Comparison of ENCODE assay signal across 11 cellular contexts in genomic region chr1:155944396-155944728, GRCh38. TPM values are rescaled to one million over a fixed set of nuclear protein-coding genes. Genes with fewer than 3 reads are reported as not detected.
DNase-seq lines count a peak whose midpoint lies in the region; ATAC-seq and TF ChIP-seq lines count a peak whose summit lies in the region.
"Had no signal": no experiment of that assay in that cellular context is flagged by ENCODE, and none has a peak within 500 bp of the region (broad histone marks: within the 10 kb centered on the region; RNA-seq: fewer than 3 reads in every experiment).

No MANE protein-coding gene starts in this region.

- peak overlapping the region; percentile 70 for H3K9ac ChIP-seq in OCI-LY3 (ENCODE audit: low read length)

- CTCF ChIA-PET in CD4-positive, alpha-beta T cell (lab: Charles Lee), result no interaction called here

- peaks cover 29% of the 10 kb centered on the region for H3K36me3 Mint-ChIP-seq in CD4-positive, alpha-beta T cell (ENCODE audit: low read depth)

- no peak for TF ChIP-seq CTCF in CD4-positive, alpha-beta T cell (IDR thresholded peaks at IDR 0.05)
- no peak for TF ChIP-seq CTCF in OCI-LY3 (IDR thresholded peaks at IDR 0.05; ENCODE audit: low read depth, low read length)
- TF ChIP-seq CTCF in esophagus squamous epithelium (IDR thresholded peaks at IDR 0.05), result no peak

- H3K4me3 Mint-ChIP-seq in CD4-positive, alpha-beta T cell, result no peak overlapping the region

- H3K27me3 ChIP-seq in CD4-positive, alpha-beta T cell (ENCODE audit: control insufficient read depth, insufficient read depth, low read length), result no peaks in the 10 kb centered on the region
- H3K27me3 ChIP-seq in OCI-LY3 (ENCODE audit: low read depth, low read length), result no peaks in the 10 kb centered on the region
- H3K27me3 ChIP-seq in esophagus squamous epithelium, result no peaks in the 10 kb centered on the region
- H3K27me3 ChIP-seq: suprapubic skin had no signal

- no peaks in the 10 kb centered on the region for H3K27me3 Mint-ChIP-seq in CD4-positive, alpha-beta T cell

- H3K4me1 ChIP-seq in OCI-LY3 (ENCODE audit: low read length), result peaks cover 85% of the 10 kb centered on the region
- H3K4me1 ChIP-seq in esophagus squamous epithelium, result peaks cover 28 to 70% (median 54%) of the 10 kb centered on the region in 3 donors

- no peaks in the 10 kb centered on the region for H4K20me1 ChIP-seq in OCI-LY3 (ENCODE audit: insufficient read depth, low read length)

- no peak for TF ChIP-seq POLR2A in esophagus squamous epithelium (IDR thresholded peaks at IDR 0.05)

- no peaks in the 10 kb centered on the region for H3K9me3 Mint-ChIP-seq in CD4-positive, alpha-beta T cell

- no peak for ATAC-seq in CD4-positive, alpha-beta T cell (ENCODE audit: poor library complexity)
- ATAC-seq in HG03280 (IDR thresholded peaks at IDR 0.05; ENCODE audit: unreplicated experiment) (no peak), HG03457 (IDR thresholded peaks at IDR 0.05; ENCODE audit: unreplicated experiment) (no peak)

- peak overlapping the region; percentile 77 for H3K4me2 ChIP-seq in OCI-LY3 (ENCODE audit: low read length)

- H2AFZ ChIP-seq in OCI-LY3 (ENCODE audit: low read depth, low read length), result no peak overlapping the region

- H3K9me3 ChIP-seq in CD4-positive, alpha-beta T cell (ENCODE audit: control insufficient read depth, low read length), result no peaks in the 10 kb centered on the region
- no peaks in the 10 kb centered on the region for H3K9me3 ChIP-seq in OCI-LY3 (ENCODE audit: insufficient read depth, low read length)
- H3K9me3 ChIP-seq in esophagus squamous epithelium, result no peaks in the 10 kb centered on the region
- H3K9me3 ChIP-seq: suprapubic skin had no signal

- H3K36me3 ChIP-seq in OCI-LY3 (replicated peaks; ENCODE audit: low read depth, low read length), result peaks cover 23% of the 10 kb centered on the region
- peaks cover 9 to 36% (median 23%) of the 10 kb centered on the region in 3 donors for H3K36me3 ChIP-seq in esophagus squamous epithelium

- intact Hi-C loops in CD4-positive, alpha-beta T cell (cut with DNase I, micrococcal nuclease), result no loop called here
- intact Hi-C loops in esophagus squamous epithelium (cut with DNase I), result no loop called here

- H3K4me1 Mint-ChIP-seq in CD4-positive, alpha-beta T cell (ENCODE audit: low read depth), result peaks cover 51% of the 10 kb centered on the region

- H3K27ac ChIP-seq in CD4-positive, alpha-beta T cell (ENCODE audit: low read depth, low read length), result peak overlapping the region; percentile 27
- peak overlapping the region; percentile 92 for H3K27ac ChIP-seq in OCI-LY3 (ENCODE audit: low read length)
- peak overlapping the region in 1 of 4 donors; percentile 70 for H3K27ac ChIP-seq in esophagus squamous epithelium
- H3K27ac ChIP-seq: suprapubic skin had no signal

- peaks cover 5% of the 10 kb centered on the region for H3K79me2 ChIP-seq in OCI-LY3 (ENCODE audit: low read length)

- H3K27ac Mint-ChIP-seq in CD4-positive, alpha-beta T cell, result peak overlapping the region; percentile 91

- peak overlapping the region; percentile 7; the same call in 1 of the 2 replicates for H3K4me3 ChIP-seq in OCI-LY3 (ENCODE audit: low read length)
- H3K4me3 ChIP-seq in esophagus squamous epithelium, result no peak overlapping the region
- H3K4me3 ChIP-seq: skin epidermis, suprapubic skin had no signal

- peak; percentile 29 to 32 for DNase-seq in AML-193 (lab: John Stamatoyannopoulos, UW)
- DNase-seq in CD4-positive, alpha-beta T cell, result no peak
- peak; percentile 10 for DNase-seq in fibroblast of peridontal ligament (ENCODE audit: extremely low read depth)
- no peak for DNase-seq in activated effector memory CD4-positive, alpha-beta T cell treated with anti-CD3 and anti-CD28 coated beads, Interleukin-2, amount 50 U/mL, for 16 hours
- DNase-seq in esophagus squamous epithelium (lab: John Stamatoyannopoulos, UW), result no peak
- DNase-seq: left ventricle myocardium superior had no signal

- POLR2A ChIA-PET in CD4-positive, alpha-beta T cell (lab: Charles Lee), result interaction anchor here (1.1 to 5.1 kb wide), 3 partner anchors 10 to 34 kb away, joined by 3 to 65 read pairs (median 6); partner anchors contain the start of genes ARHGEF2 and KHDC4

- WGBS in esophagus squamous epithelium, 2 donors, result 75 to 80% methylated on average over 2 to 4 of the region's 5 CpGs

RNA-seq across cellular contexts. Expression of gene RXFP4, which starts 2.9 kb away (rescaled TPM):
- total RNA-seq in CD4-positive, alpha-beta T cell, result not detected
- not detected for total RNA-seq in esophagus squamous epithelium
- total RNA-seq: left ventricle myocardium superior, suprapubic skin had no signal

RNA-seq across cellular contexts. Expression of gene KHDC4, which starts 10.1 kb away (rescaled TPM):
- 10 to 100 TPM; 56.6 to 60.8 TPM for total RNA-seq in CD4-positive, alpha-beta T cell
- total RNA-seq in esophagus squamous epithelium, result 10 to 100 TPM; 12.4 to 48.1 (median 33.9) TPM

RNA-seq across cellular contexts. Expression of gene RIT1, which starts 33.2 kb away (rescaled TPM):
- total RNA-seq in CD4-positive, alpha-beta T cell, result 10 to 100 TPM; 66.2 to 67.0 TPM
- 10 to 100 TPM; 35.3 to 55.4 (median 42.6) TPM for total RNA-seq in esophagus squamous epithelium

RNA-seq across cellular contexts. Expression of gene ARHGEF2, which starts 34.0 kb away (rescaled TPM):
- 10 to 100 TPM; 54.8 to 62.4 TPM for total RNA-seq in CD4-positive, alpha-beta T cell
- total RNA-seq in esophagus squamous epithelium, result 10 to 100 TPM; 22.6 to 38.3 (median 27.5) TPM

Comparison
In these comparisons a context has a peak if more than half of its experiments do, and no peak if none do; other contexts are left out.
1. DNase-seq: peak in AML-193 (2 of 2) and fibroblast of peridontal ligament (single experiment); none in CD4-positive, alpha-beta T cell (0 of 10), activated effector memory CD4-positive, alpha-beta T cell treated with anti-CD3 and anti-CD28 coated beads, Interleukin-2, amount 50 U/mL, for 16 hours (single experiment) and esophagus squamous epithelium (single experiment).